In the genomic region with DNA sequence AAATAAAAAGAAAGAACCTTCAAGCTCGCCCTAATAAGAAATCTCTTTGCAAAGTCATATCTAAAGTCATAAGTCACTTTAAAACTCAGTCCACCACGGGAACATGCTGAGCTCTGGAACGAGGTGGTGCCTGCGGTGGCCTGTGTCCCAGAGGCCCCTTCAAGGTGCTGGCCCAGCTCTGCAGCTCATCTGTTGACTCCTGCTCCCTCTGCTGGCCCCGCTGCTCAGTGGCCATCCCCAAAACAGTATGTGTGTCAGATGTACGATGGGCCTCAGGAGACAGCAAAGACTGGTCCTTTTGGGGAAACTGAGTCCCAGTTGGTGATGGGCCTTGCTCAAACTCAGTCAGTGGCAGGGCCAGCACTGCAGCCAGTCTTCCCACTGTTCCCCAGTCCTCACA, we compare ENCODE assay signal across 8 cellular contexts. TPM values are rescaled to one million over a fixed set of nuclear protein-coding genes. Genes with fewer than 3 reads are reported as not detected.
A peak's percentile ranks its signal among the peaks of the same experiment; 100 is the strongest.
DNase-seq lines count a peak whose midpoint lies in the region; ATAC-seq and TF ChIP-seq lines count a peak whose summit lies in the region.

No MANE protein-coding gene starts in this region.

- ATAC-seq in activated CD8-positive, alpha-beta memory T cell treated with anti-CD3 and anti-CD28 coated beads, Interleukin-2, amount 10 ng/mL, durations not matched to agents 7 days and 5 days: peak; percentile 42
- peak; percentile 89 for ATAC-seq in Panc1
- peak; percentile 59 for ATAC-seq in sciatic nerve

- no peaks in the 10 kb centered on the region for H3K9me3 ChIP-seq in Panc1 (ENCODE audit: control insufficient read depth, insufficient read depth, low read depth, low read length)

- CTCF ChIA-PET in activated CD8-positive, alpha-beta memory T cell treated with anti-CD3 and anti-CD28 coated beads, Interleukin-2, amount 10 ng/mL, durations not matched to agents 7 days and 5 days (lab: Charles Lee): interaction anchor here (1.2 to 1.6 kb wide), 3 partner anchors 10 to 185 kb away, joined by 3 to 7 read pairs (median 3); no protein-coding TSS in a partner anchor
- CTCF ChIA-PET in Panc1 (lab: Charles Lee): interaction anchor here (0.6 to 0.8 kb wide), 4 partner anchors 48 to 1893 kb away, joined by 3 to 5 read pairs (median 4); no protein-coding TSS in a partner anchor

- H3K4me3 ChIP-seq in Panc1 (ENCODE audit: low read depth in 2 of 2, low read length in 2 of 2): no peak overlapping the region
- no peak overlapping the region for H3K4me3 ChIP-seq in foreskin fibroblast (ENCODE audit: low read depth in 1 of 2, low read length in 2 of 2)

- H3K27me3 ChIP-seq in Panc1 (ENCODE audit: control insufficient read depth, insufficient read depth, low read length): no peaks in the 10 kb centered on the region

- H3K4me1 Mint-ChIP-seq in activated CD8-positive, alpha-beta memory T cell treated with anti-CD3 and anti-CD28 coated beads, Interleukin-2, amount 10 ng/mL, durations not matched to agents 7 days and 5 days: no peaks in the 10 kb centered on the region

- no peaks in the 10 kb centered on the region for H3K36me3 Mint-ChIP-seq in activated CD8-positive, alpha-beta memory T cell treated with anti-CD3 and anti-CD28 coated beads, Interleukin-2, amount 10 ng/mL, durations not matched to agents 7 days and 5 days

- H3K36me3 ChIP-seq in Panc1 (ENCODE audit: control insufficient read depth, insufficient read depth, low read length): no peaks in the 10 kb centered on the region

- intact Hi-C loops in Panc1 (cut with micrococcal nuclease; ENCODE audit: unreplicated experiment) (no loop called here), sciatic nerve (cut with DNase I) (no loop called here)

- no peak overlapping the region for H3K27ac ChIP-seq in Panc1 (ENCODE audit: low read length)

- no peak for DNase-seq in activated CD8-positive, alpha-beta memory T cell treated with anti-CD3 and anti-CD28 coated beads, Interleukin-2, amount 10 ng/mL, durations not matched to agents 7 days and 5 days
- no peak for DNase-seq in activated CD8-positive, alpha-beta memory T cell treated with anti-CD3 and anti-CD28 coated beads, Interleukin-2, amount 50 U/mL, for 4 hours
- DNase-seq in Panc1 (ENCODE audit: low read depth, low spot score): no peak
- peak in 1 of 2 donors; percentile 68 for DNase-seq in foreskin fibroblast
- no peak for DNase-seq in sciatic nerve (ENCODE audit: low spot score)
- DNase-seq in T-helper 9 cell: no peak
- DNase-seq in activated naive CD4-positive, alpha-beta T cell treated with Interleukin-2 at 50 U/mL for 16 hours: no peak
- DNase-seq in NCI-H2107 treated with DMSO at 0.1 percent for 48 hours (lab: John Stamatoyannopoulos, UW; ENCODE audit: unreplicated experiment): no peak

- in situ Hi-C loops in Panc1 (cut with HindIII; ENCODE audit: low pct_unique_long_range_greater_than_20kb, low sequenced_read_pairs): no loop called here

- H3K4me1 ChIP-seq in Panc1 (ENCODE audit: control insufficient read depth, insufficient read depth, low read length): no peaks in the 10 kb centered on the region

- no peaks in the 10 kb centered on the region for H3K9me3 Mint-ChIP-seq in activated CD8-positive, alpha-beta memory T cell treated with anti-CD3 and anti-CD28 coated beads, Interleukin-2, amount 10 ng/mL, durations not matched to agents 7 days and 5 days (ENCODE audit: low read depth)

- peaks cover 2% of the 10 kb centered on the region for H3K27me3 Mint-ChIP-seq in activated CD8-positive, alpha-beta memory T cell treated with anti-CD3 and anti-CD28 coated beads, Interleukin-2, amount 10 ng/mL, durations not matched to agents 7 days and 5 days

- TF ChIP-seq CTCF in Panc1 (IDR thresholded peaks at IDR 0.05) (peak; percentile 73), foreskin fibroblast (IDR thresholded peaks at IDR 0.05; ENCODE audit: low read depth, low read length) (peak; percentile 76)

- no peak overlapping the region for H3K4me3 Mint-ChIP-seq in activated CD8-positive, alpha-beta memory T cell treated with anti-CD3 and anti-CD28 coated beads, Interleukin-2, amount 10 ng/mL, durations not matched to agents 7 days and 5 days

- BruUV-seq in Panc1 (replicated peaks; lab: Mats Ljungman, UMichigan): no TSS peak

- POLR2A ChIA-PET in Panc1 (lab: Charles Lee): no interaction called here

- H3K27ac Mint-ChIP-seq in activated CD8-positive, alpha-beta memory T cell treated with anti-CD3 and anti-CD28 coated beads, Interleukin-2, amount 10 ng/mL, durations not matched to agents 7 days and 5 days: no peak overlapping the region

RNA-seq across cellular contexts. Expression of gene FOXB2, which starts 22.8 kb away (rescaled TPM):
- not detected for total RNA-seq in activated CD8-positive, alpha-beta memory T cell treated with anti-CD3 and anti-CD28 coated beads, Interleukin-2, amount 10 ng/mL, durations not matched to agents 7 days and 5 days
- total RNA-seq in Panc1 (2021; ENCODE audit: unreplicated experiment) (not detected), sciatic nerve (not detected)
- not detected for polyA plus RNA-seq in Panc1 (2012; ENCODE audit: insufficient read length)
